25 cellular contexts compared by ENCODE assay signal in genomic region chr2:1798425-1799144, GRCh38. TPM values are rescaled to one million over a fixed set of nuclear protein-coding genes. Genes with fewer than 3 reads are reported as not detected.
DNase-seq lines count a peak whose midpoint lies in the region; ATAC-seq lines count a peak whose summit lies in the region.
"Had no signal": no experiment of that assay in that cellular context is flagged by ENCODE, and none has a peak within 500 bp of the region (broad histone marks: within the 10 kb centered on the region; RNA-seq: fewer than 3 reads in every experiment).

No MANE protein-coding gene starts in this region.

- H3K4me3 Mint-ChIP-seq in activated naive CD4-positive, alpha-beta T cell treated with anti-CD3 and anti-CD28 coated beads, Interleukin-2, amount 50 U/mL, for 24 hours: peak overlapping the region; percentile 66
- H3K4me3 Mint-ChIP-seq in activated naive CD4-positive, alpha-beta T cell treated with anti-CD3 and anti-CD28 coated beads for 36 hours: no peak overlapping the region
- peak overlapping the region; percentile 67 for H3K4me3 Mint-ChIP-seq in activated naive CD8-positive, alpha-beta T cell treated with anti-CD3 and anti-CD28 coated beads for 36 hours
- H3K4me3 Mint-ChIP-seq in naive thymus-derived CD4-positive, alpha-beta T cell: peak overlapping the region in 4 of 10 donors; percentile 0 to 75 (median 46)
- peak overlapping the region in 1 of 2 donors; percentile 59 for H3K4me3 Mint-ChIP-seq in stimulated activated naive B cell treated with anti-CD40 and anti-IgM and Interleukin-4, amounts not matched to agents 10 μg/mL and 1 μg/mL and 100 μg/mL, for 72 hours
- H3K4me3 Mint-ChIP-seq: H9 had no signal

- no peaks in the 10 kb centered on the region for H3K9me3 Mint-ChIP-seq in activated naive CD4-positive, alpha-beta T cell treated with anti-CD3 and anti-CD28 coated beads, Interleukin-2, amount 50 U/mL, for 24 hours
- no peaks in the 10 kb centered on the region for H3K9me3 Mint-ChIP-seq in activated naive CD4-positive, alpha-beta T cell treated with anti-CD3 and anti-CD28 coated beads for 36 hours
- H3K9me3 Mint-ChIP-seq in activated naive CD8-positive, alpha-beta T cell treated with anti-CD3 and anti-CD28 coated beads for 36 hours: no peaks in the 10 kb centered on the region
- H3K9me3 Mint-ChIP-seq in naive thymus-derived CD4-positive, alpha-beta T cell: peaks cover 0 to 2% (median 0%) of the 10 kb centered on the region in 11 donors
- peaks cover 3 to 4% of the 10 kb centered on the region in 2 donors for H3K9me3 Mint-ChIP-seq in stimulated activated naive B cell treated with anti-CD40 and anti-IgM and Interleukin-4, amounts not matched to agents 10 μg/mL and 1 μg/mL and 100 μg/mL, for 72 hours
- H3K9me3 Mint-ChIP-seq: H9 had no signal

- no peaks in the 10 kb centered on the region for H3K9me3 ChIP-seq in naive thymus-derived CD4-positive, alpha-beta T cell (ENCODE audit: control insufficient read depth in 2 of 3, low read length in 3 of 3)
- H3K9me3 ChIP-seq in stomach smooth muscle (ENCODE audit: control insufficient read depth in 2 of 2, low read length in 2 of 2): no peaks in the 10 kb centered on the region
- H3K9me3 ChIP-seq: body of pancreas, pancreas, right atrium auricular region had no signal

- H3K36me3 ChIP-seq in naive thymus-derived CD4-positive, alpha-beta T cell (ENCODE audit: control insufficient read depth in 2 of 3, insufficient read depth in 3 of 3, low read length in 3 of 3): no peaks in the 10 kb centered on the region
- no peaks in the 10 kb centered on the region for H3K36me3 ChIP-seq in stomach smooth muscle (ENCODE audit: control insufficient read depth in 2 of 2, insufficient read depth in 2 of 2, low read length in 2 of 2)
- H3K36me3 ChIP-seq: pancreas, right atrium auricular region had no signal

- POLR2A ChIA-PET in naive thymus-derived CD4-positive, alpha-beta T cell (lab: Charles Lee): no interaction called here

- H3K4me1 ChIP-seq in naive thymus-derived CD4-positive, alpha-beta T cell (ENCODE audit: control insufficient read depth in 2 of 2, insufficient read depth in 2 of 2, low read length in 2 of 2): no peaks in the 10 kb centered on the region
- H3K4me1 ChIP-seq in stomach smooth muscle (ENCODE audit: control insufficient read depth, insufficient read depth, low read length): peaks cover 7% of the 10 kb centered on the region
- H3K4me1 ChIP-seq: body of pancreas, pancreas, right atrium auricular region had no signal

- intact Hi-C loops in activated naive CD4-positive, alpha-beta T cell treated with anti-CD3 and anti-CD28 coated beads for 36 hours (cut with micrococcal nuclease): no loop called here
- intact Hi-C loops in naive thymus-derived CD4-positive, alpha-beta T cell (cut with micrococcal nuclease): no loop called here

- DNase-seq in activated naive CD4-positive, alpha-beta T cell treated with anti-CD3 and anti-CD28 coated beads for 36 hours: no peak
- no peak for DNase-seq in activated naive CD8-positive, alpha-beta T cell treated with anti-CD3 and anti-CD28 coated beads for 36 hours
- DNase-seq in naive thymus-derived CD4-positive, alpha-beta T cell: no peak
- no peak for DNase-seq in DMS114 treated with DMSO at 0.1 percent for 48 hours (lab: John Stamatoyannopoulos, UW; ENCODE audit: unreplicated experiment)
- no peak for DNase-seq in stimulated activated naive B cell treated with anti-CD40 and anti-IgM and Interleukin-4, amounts not matched to agents 10 μg/mL and 1 μg/mL and 100 μg/mL, for 72 hours
- DNase-seq: body of pancreas; Calu3; cerebellar nuclear complex; DND-41; glutamatergic neuron; H9; islet precursor cell; left ventricle myocardium superior; NCI-H1092; NCI-H524 treated with DMSO at 0.1 percent for 48 hours; NK-92 treated with Interleukin-12 subunit alpha and Interleukin-12 subunit beta, amount 100 ng/mL, for 24 hours; PC-3 had no signal

- no peak for ATAC-seq in naive thymus-derived CD4-positive, alpha-beta T cell
- no peak for ATAC-seq in stimulated activated naive B cell treated with anti-CD40 and anti-IgM and Interleukin-4, amounts not matched to agents 10 μg/mL and 1 μg/mL and 100 μg/mL, for 72 hours (replicated peaks)
- no peak for ATAC-seq in HG03457 (IDR thresholded peaks at IDR 0.05; ENCODE audit: unreplicated experiment)
- ATAC-seq: body of pancreas, left ventricle myocardium superior, pancreas, PC-3, Right ventricle myocardium inferior had no signal

- H3K9ac ChIP-seq in stomach smooth muscle (ENCODE audit: low read length in 2 of 2): peak overlapping the region in 1 of 2 donors; percentile 20

- H3K27me3 Mint-ChIP-seq in activated naive CD4-positive, alpha-beta T cell treated with anti-CD3 and anti-CD28 coated beads, Interleukin-2, amount 50 U/mL, for 24 hours: no peaks in the 10 kb centered on the region
- H3K27me3 Mint-ChIP-seq in activated naive CD4-positive, alpha-beta T cell treated with anti-CD3 and anti-CD28 coated beads for 36 hours (ENCODE audit: low read depth): no peaks in the 10 kb centered on the region
- H3K27me3 Mint-ChIP-seq in activated naive CD8-positive, alpha-beta T cell treated with anti-CD3 and anti-CD28 coated beads for 36 hours: no peaks in the 10 kb centered on the region
- H3K27me3 Mint-ChIP-seq in naive thymus-derived CD4-positive, alpha-beta T cell: peaks cover 0 to 4% (median 0%) of the 10 kb centered on the region in 5 donors
- peaks cover 20 to 40% of the 10 kb centered on the region in 2 donors for H3K27me3 Mint-ChIP-seq in stimulated activated naive B cell treated with anti-CD40 and anti-IgM and Interleukin-4, amounts not matched to agents 10 μg/mL and 1 μg/mL and 100 μg/mL, for 72 hours

- H3K36me3 Mint-ChIP-seq in activated naive CD4-positive, alpha-beta T cell treated with anti-CD3 and anti-CD28 coated beads, Interleukin-2, amount 50 U/mL, for 24 hours: no peaks in the 10 kb centered on the region
- H3K36me3 Mint-ChIP-seq in activated naive CD4-positive, alpha-beta T cell treated with anti-CD3 and anti-CD28 coated beads for 36 hours (ENCODE audit: low read depth): no peaks in the 10 kb centered on the region
- H3K36me3 Mint-ChIP-seq in activated naive CD8-positive, alpha-beta T cell treated with anti-CD3 and anti-CD28 coated beads for 36 hours: no peaks in the 10 kb centered on the region
- no peaks in the 10 kb centered on the region for H3K36me3 Mint-ChIP-seq in naive thymus-derived CD4-positive, alpha-beta T cell
- no peaks in the 10 kb centered on the region for H3K36me3 Mint-ChIP-seq in stimulated activated naive B cell treated with anti-CD40 and anti-IgM and Interleukin-4, amounts not matched to agents 10 μg/mL and 1 μg/mL and 100 μg/mL, for 72 hours

- no peaks in the 10 kb centered on the region for H3K27me3 ChIP-seq in naive thymus-derived CD4-positive, alpha-beta T cell (ENCODE audit: control insufficient read depth in 2 of 2, insufficient read depth in 2 of 2, low read length in 2 of 2)
- no peaks in the 10 kb centered on the region for H3K27me3 ChIP-seq in stomach smooth muscle (ENCODE audit: control insufficient read depth in 1 of 2, insufficient read depth in 2 of 2, low read length in 2 of 2)
- H3K27me3 ChIP-seq: body of pancreas, pancreas, right atrium auricular region had no signal

- H3K4me3 ChIP-seq in naive thymus-derived CD4-positive, alpha-beta T cell (ENCODE audit: low read length): no peak overlapping the region
- peak overlapping the region in 1 of 2 donors; percentile 40 for H3K4me3 ChIP-seq in stomach smooth muscle (ENCODE audit: low read length in 2 of 2)
- H3K4me3 ChIP-seq: body of pancreas, pancreas, right atrium auricular region had no signal

- peaks cover 5% of the 10 kb centered on the region for H3K4me1 Mint-ChIP-seq in activated naive CD4-positive, alpha-beta T cell treated with anti-CD3 and anti-CD28 coated beads, Interleukin-2, amount 50 U/mL, for 24 hours
- no peaks in the 10 kb centered on the region for H3K4me1 Mint-ChIP-seq in activated naive CD4-positive, alpha-beta T cell treated with anti-CD3 and anti-CD28 coated beads for 36 hours (ENCODE audit: low read depth)
- peaks cover 2% of the 10 kb centered on the region for H3K4me1 Mint-ChIP-seq in activated naive CD8-positive, alpha-beta T cell treated with anti-CD3 and anti-CD28 coated beads for 36 hours
- peaks cover 0 to 21% (median 0%) of the 10 kb centered on the region in 7 donors for H3K4me1 Mint-ChIP-seq in naive thymus-derived CD4-positive, alpha-beta T cell
- peaks cover 0 to 8% of the 10 kb centered on the region in 2 donors for H3K4me1 Mint-ChIP-seq in stimulated activated naive B cell treated with anti-CD40 and anti-IgM and Interleukin-4, amounts not matched to agents 10 μg/mL and 1 μg/mL and 100 μg/mL, for 72 hours

- peak overlapping the region; percentile 72 for H3K27ac Mint-ChIP-seq in activated naive CD4-positive, alpha-beta T cell treated with anti-CD3 and anti-CD28 coated beads, Interleukin-2, amount 50 U/mL, for 24 hours
- H3K27ac Mint-ChIP-seq in activated naive CD4-positive, alpha-beta T cell treated with anti-CD3 and anti-CD28 coated beads for 36 hours: no peak overlapping the region
- H3K27ac Mint-ChIP-seq in activated naive CD8-positive, alpha-beta T cell treated with anti-CD3 and anti-CD28 coated beads for 36 hours: peak overlapping the region; percentile 65
- H3K27ac Mint-ChIP-seq in naive thymus-derived CD4-positive, alpha-beta T cell: peak overlapping the region in 5 of 9 donors; percentile 37 to 94 (median 57)
- H3K27ac Mint-ChIP-seq in stimulated activated naive B cell treated with anti-CD40 and anti-IgM and Interleukin-4, amounts not matched to agents 10 μg/mL and 1 μg/mL and 100 μg/mL, for 72 hours: no peak overlapping the region
- H3K27ac Mint-ChIP-seq: H9 had no signal

- CTCF ChIA-PET in activated naive CD4-positive, alpha-beta T cell treated with anti-CD3 and anti-CD28 coated beads for 36 hours (lab: Charles Lee): no interaction called here
- CTCF ChIA-PET in naive thymus-derived CD4-positive, alpha-beta T cell (lab: Charles Lee): interaction anchor here (0.5 kb wide), 1 partner anchor 20 kb away, joined by 3 read pairs; no protein-coding TSS in a partner anchor

- peak overlapping the region; percentile 53 for H3K27ac ChIP-seq in naive thymus-derived CD4-positive, alpha-beta T cell (ENCODE audit: low read depth, low read length)
- H3K27ac ChIP-seq in stomach smooth muscle (ENCODE audit: low read length): peak overlapping the region; percentile 31
- H3K27ac ChIP-seq: body of pancreas, C4-2B, epithelial cell of prostate, pancreas, right atrium auricular region had no signal

RNA-seq across cellular contexts. Expression of gene PXDN, which starts 54.3 kb away (rescaled TPM):
- total RNA-seq in activated naive CD4-positive, alpha-beta T cell treated with anti-CD3 and anti-CD28 coated beads for 36 hours: under 1 TPM in 1 of 2 experiments, not detected in 1; 0.05 TPM
- total RNA-seq in activated naive CD8-positive, alpha-beta T cell treated with anti-CD3 and anti-CD28 coated beads for 36 hours: 1 to 10 TPM; 1.8 to 2.1 TPM
- total RNA-seq in naive thymus-derived CD4-positive, alpha-beta T cell: 1 to 10 TPM in 1 of 5 experiments, under 1 TPM in 1, not detected in 3; 0.47 to 3.1 TPM
- polyA plus RNA-seq in naive thymus-derived CD4-positive, alpha-beta T cell: 1 to 10 TPM in 1 of 2 donors, under 1 TPM in 1; 0.74 to 1.3 TPM
- total RNA-seq: Calu3 had no signal

Comparison
In these comparisons a context has a peak if more than half of its experiments do, and no peak if none do; other contexts are left out.
1. H3K27ac Mint-ChIP-seq: peak in activated naive CD4-positive, alpha-beta T cell treated with anti-CD3 and anti-CD28 coated beads, Interleukin-2, amount 50 U/mL, for 24 hours (single experiment), activated naive CD8-positive, alpha-beta T cell treated with anti-CD3 and anti-CD28 coated beads for 36 hours (single experiment) and naive thymus-derived CD4-positive, alpha-beta T cell (5 of 9); none in activated naive CD4-positive, alpha-beta T cell treated with anti-CD3 and anti-CD28 coated beads for 36 hours (single experiment) and stimulated activated naive B cell treated with anti-CD40 and anti-IgM and Interleukin-4, amounts not matched to agents 10 μg/mL and 1 μg/mL and 100 μg/mL, for 72 hours (single experiment).